22 cellular contexts compared by ENCODE assay signal in the genomic region with DNA sequence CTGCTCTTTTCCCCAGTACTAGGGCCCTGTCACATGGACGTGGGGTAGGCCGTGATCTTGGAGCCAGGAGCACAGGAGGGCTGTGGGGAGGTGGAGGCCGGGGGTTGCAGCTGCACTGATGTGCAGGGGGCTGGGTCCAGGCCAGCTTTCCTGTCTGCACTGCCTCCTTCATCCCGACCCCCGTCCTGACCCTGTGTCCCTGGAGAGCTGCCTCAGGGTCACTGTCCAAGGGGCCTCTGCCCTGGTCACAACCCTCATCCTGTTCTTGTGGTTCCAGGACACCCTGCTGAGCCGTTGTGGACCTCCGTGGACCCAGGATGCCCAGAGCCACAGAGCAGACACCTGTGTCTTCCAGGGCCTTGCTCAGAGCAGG.
"Had no signal": no experiment of that assay in that cellular context is flagged by ENCODE, and none has a peak within 500 bp of the region (broad histone marks: within the 10 kb centered on the region; RNA-seq: fewer than 3 reads in every experiment).

No MANE protein-coding gene starts in this region.

- H3K27me3 ChIP-seq: adrenal gland, pancreas, vagina had no signal

- FAIRE-seq: astrocyte, endothelial cell of umbilical vein, pancreas had no signal

- H3K9me3 ChIP-seq: adrenal gland, colonic mucosa, pancreas, transverse colon, vagina had no signal

- H3K4me3 ChIP-seq: adrenal gland, colonic mucosa, dorsolateral prefrontal cortex, pancreas, skin epidermis, transverse colon, vagina had no signal

- H3K27ac ChIP-seq: colonic mucosa, dorsolateral prefrontal cortex, pancreas, skin epidermis, transverse colon, vagina had no signal

- ATAC-seq: activated naive CD4-positive, alpha-beta T cell treated with anti-CD3 and anti-CD28 coated beads, Interleukin-2, amount 50 U/mL, for 72 hours; activated T-helper 17 cell treated with anti-CD3 and anti-CD28 coated beads, Interleukin-2, amount 50 U/mL, for 72 hours; effector memory CD8-positive, alpha-beta T cell; esophagus mucosa; naive thymus-derived CD4-positive, alpha-beta T cell; pancreas; right cardiac atrium; stimulated activated effector memory CD8-positive, alpha-beta T cell treated with anti-CD3 and anti-CD28 coated beads, Interleukin-12 subunit alpha, Interleukin-12 subunit beta, amount 100 ng/mL, for 72 hours; stimulated activated naive CD8-positive, alpha-beta T cell treated with anti-CD3 and anti-CD28 coated beads, Interleukin-15, amount 100 ng/mL, for 72 hours had no signal

- DNase-seq: activated T-cell treated with anti-CD3 and anti-CD28 coated beads, Interleukin-2, amount 50 U/mL, for 24 hours; colonic mucosa; effector memory CD8-positive, alpha-beta T cell; foreskin melanocyte; hippocampal formation; naive thymus-derived CD4-positive, alpha-beta T cell; stimulated activated CD4-positive, alpha-beta T cell treated with anti-CD3 and anti-CD28 coated beads, Interleukin-2, amount 100 ng/mL, for 24 hours; stimulated activated naive CD8-positive, alpha-beta T cell treated with anti-CD3 and anti-CD28 coated beads, Interleukin-15, amount 100 ng/mL, for 72 hours; T-helper 9 cell; transverse colon had no signal

- H3K4me1 ChIP-seq: adrenal gland, colonic mucosa, pancreas, transverse colon, vagina had no signal

- H3K36me3 ChIP-seq: adrenal gland, colonic mucosa, pancreas, transverse colon, vagina had no signal
